Comparison of ENCODE assay signal across 20 cellular contexts in the genomic region with DNA sequence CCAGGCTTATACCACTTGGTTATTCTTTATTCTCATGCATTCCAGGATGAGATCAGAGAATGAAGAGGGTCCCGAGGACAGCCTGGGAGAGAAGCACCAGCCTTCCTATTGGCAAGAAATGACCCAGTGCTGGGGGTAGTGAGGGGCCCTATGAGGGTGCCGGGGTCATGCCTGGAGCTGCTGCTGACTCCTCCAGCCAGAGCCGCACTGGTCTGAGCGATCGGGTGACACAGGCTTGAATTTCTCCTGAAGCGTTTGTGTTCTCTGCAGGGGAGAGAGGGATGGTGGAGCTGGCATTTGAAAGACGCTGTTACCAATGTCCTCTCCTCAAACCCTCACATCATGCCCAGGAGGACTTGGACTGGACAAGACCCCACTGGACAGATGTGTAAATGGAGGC. TPM values are rescaled to one million over a fixed set of nuclear protein-coding genes. Genes with fewer than 3 reads are reported as not detected.
"Had no signal": no experiment of that assay in that cellular context is flagged by ENCODE, and none has a peak within 500 bp of the region (broad histone marks: within the 10 kb centered on the region; RNA-seq: fewer than 3 reads in every experiment).

No MANE protein-coding gene starts in this region.

- H3K4me3 ChIP-seq: dorsolateral prefrontal cortex, gastrocnemius medialis, heart right ventricle, lower lobe of right lung, neural progenitor cell, pancreas, thoracic aorta, upper lobe of right lung had no signal

- H3K4me1 ChIP-seq: gastrocnemius medialis, neural progenitor cell, pancreas had no signal

- H3K27ac Mint-ChIP-seq: activated naive CD4-positive, alpha-beta T cell treated with anti-CD3 and anti-CD28 coated beads, Interleukin-2, amount 50 U/mL, for 72 hours; neural progenitor cell; T-helper 2 cell treated with Interferon-gamma antibody and Interleukin-4, amounts not matched to agents 5 μg/mL and 100 μg/mL, for 36 hours had no signal

- H3K27me3 ChIP-seq: dorsolateral prefrontal cortex, gastrocnemius medialis, heart right ventricle, neural progenitor cell, pancreas, upper lobe of right lung had no signal

- H3K27ac ChIP-seq: dorsolateral prefrontal cortex, gastrocnemius medialis, heart right ventricle, lower lobe of right lung, neural progenitor cell, pancreas, thoracic aorta, upper lobe of right lung had no signal

- H3K9me3 Mint-ChIP-seq: activated T-cell treated with anti-CD3 and anti-CD28 coated beads, Interleukin-2, amount 50 U/mL, for 4 hours; neural progenitor cell had no signal

- H3K9ac ChIP-seq: neural progenitor cell had no signal

- H3K9me3 ChIP-seq: gastrocnemius medialis, heart right ventricle, lower lobe of right lung, pancreas, thoracic aorta, upper lobe of right lung had no signal

- FAIRE-seq: pancreas had no signal

- H3K4me2 ChIP-seq: neural progenitor cell had no signal

- ATAC-seq: activated CD4-positive, CD25-positive, alpha-beta regulatory T cell treated with anti-CD3 and anti-CD28 coated beads, Interleukin-2, amount 50 U/mL, for 24 hours; activated naive CD4-positive, alpha-beta T cell treated with anti-CD3 and anti-CD28 coated beads, Interleukin-2, amount 50 U/mL, for 72 hours; activated T-cell treated with anti-CD3 and anti-CD28 coated beads, Interleukin-2, amount 50 U/mL, for 4 hours; gastrocnemius medialis; left cardiac atrium; lower lobe of right lung; pancreas; upper lobe of right lung had no signal

- H3K4me3 Mint-ChIP-seq: activated T-cell treated with anti-CD3 and anti-CD28 coated beads, Interleukin-2, amount 50 U/mL, for 4 hours; neural progenitor cell; T-helper 2 cell treated with Interferon-gamma antibody and Interleukin-4, amounts not matched to agents 5 μg/mL and 100 μg/mL, for 36 hours had no signal

- H3K36me3 ChIP-seq: gastrocnemius medialis, heart right ventricle, lower lobe of right lung, neural progenitor cell, pancreas, thoracic aorta, upper lobe of right lung had no signal

- DNase-seq: activated CD4-positive, alpha-beta T cell treated with anti-CD3 and anti-CD28 coated beads, Interleukin-2, amount 50 U/mL, for 48 hours; activated effector memory CD4-positive, alpha-beta T cell treated with Interleukin-2 at 50 U/mL for 16 hours; activated T-cell treated with anti-CD3 and anti-CD28 coated beads, Interleukin-2, amount 50 U/mL, for 4 hours; amygdala; dorsolateral prefrontal cortex; erythroblast; gastrocnemius medialis; heart right ventricle; left cardiac atrium; lower lobe of right lung; midbrain; pancreas; stimulated activated CD4-positive, alpha-beta T cell treated with anti-CD3 and anti-CD28 coated beads, Interleukin-1b, Interleukin-23, amount 100 ng/mL, for 48 hours; upper lobe of right lung had no signal

- H2AFZ ChIP-seq: neural progenitor cell had no signal

RNA-seq across cellular contexts. Expression of a gene that starts 18.1 kb away (rescaled TPM):
- total RNA-seq: gastrocnemius medialis, myocyte had no signal
